ENCODE assay signal across 8 cellular contexts in genomic region chr19:3185482-3186376, GRCh38. TPM values are rescaled to one million over a fixed set of nuclear protein-coding genes. Genes with fewer than 3 reads are reported as not detected.
A peak's percentile ranks its signal among the peaks of the same experiment; 100 is the strongest.
DNase-seq lines count a peak whose midpoint lies in the region; ATAC-seq, FAIRE-seq and TF ChIP-seq lines count a peak whose summit lies in the region.

Gene NCLN (plus strand): TSS chr19:3185930. CDS start chr19:3186031, 101 bp downstream.

- peak within 1 kb of the TSS; percentile 89 for H3K4me3 ChIP-seq in hepatocyte

- peaks cover 47% of the 10 kb centered on the region for H3K79me2 ChIP-seq in hepatocyte

- H3K4me1 ChIP-seq in hepatocyte (ENCODE audit: insufficient read depth), result peaks cover 11% of the 10 kb centered on the region

- peak within 1 kb of the TSS; percentile 78 for H2AFZ ChIP-seq in hepatocyte

- H4K20me1 ChIP-seq in hepatocyte (ENCODE audit: insufficient read depth, poor library complexity, severe bottlenecking), result no peaks in the 10 kb centered on the region

- peak within 1 kb of the TSS; percentile 69 for H3K27ac ChIP-seq in hepatocyte

- H3K27me3 ChIP-seq in hepatocyte, result no peaks in the 10 kb centered on the region

- FAIRE-seq in GM18507 (lab: Jason Lieb, UNC), result peak; percentile 98

- no peaks in the 10 kb centered on the region for H3K9me3 ChIP-seq in hepatocyte (ENCODE audit: low read depth)

- ATAC-seq in HG03025 (IDR thresholded peaks at IDR 0.05; ENCODE audit: low FRiP score, unreplicated experiment) (peak; percentile 69), GM18858 (IDR thresholded peaks at IDR 0.05; ENCODE audit: unreplicated experiment) (no peak)

- DNase-seq in GM18507 (ENCODE audit: extremely low spot score, insufficient read length, low read depth) (peak; percentile 73), NCI-H2081 (lab: John Stamatoyannopoulos, UW) (peak; percentile 90 to 92), T1000 (lab: John Stamatoyannopoulos, UW) (peak; percentile 94), astrocyte of the hippocampus (ENCODE audit: low read depth, low spot score) (peak; percentile 98), hepatocyte (ENCODE audit: low spot score) (peak; percentile 97), renal cortical epithelial cell (ENCODE audit: low read depth) (peak; percentile 89)

- 2% methylated on average over 69 of the region's 90 CpGs for WGBS in hepatocyte (ENCODE audit: low lambda C conversion rate, missing lambda C conversion rate)

- peak within 1 kb of the TSS; percentile 99 for H3K4me2 ChIP-seq in hepatocyte

- H3K36me3 ChIP-seq in hepatocyte (replicated peaks; ENCODE audit: insufficient read depth, low read depth), result no peaks in the 10 kb centered on the region

- no peak for TF ChIP-seq CTCF in hepatocyte (IDR thresholded peaks at IDR 0.05; ENCODE audit: poor library complexity)

- H3K9me2 ChIP-seq in hepatocyte (replicated peaks; ENCODE audit: insufficient read depth), result no peaks in the 10 kb centered on the region

RNA-seq across cellular contexts. Expression of gene NCLN, which starts in this region (rescaled TPM):
- 42.8 and 44.9 TPM in 2 replicates for total RNA-seq in hepatocyte
- polyA plus RNA-seq in hepatocyte, result 85.5 and 94.2 TPM in 2 replicates
- total RNA-seq in renal cortical epithelial cell, result 39.4 and 72.6 TPM in 2 replicates
